ENCODE assay signal across 1 cellular context in genomic region chr13:80048802-80049201, GRCh38.
A peak's percentile ranks its signal among the peaks of the same experiment; 100 is the strongest.
TF ChIP-seq lines count a peak whose summit lies in the region.

No MANE protein-coding gene starts in this region.

TF ChIP-seq in GM12878, 131 proteins besides CTCF, POLR2A, EP300 and RAD21 (continued from another document and continues in another):
- TF ChIP-seq SIX5 (IDR thresholded peaks at IDR 0.05; ENCODE audit: low read depth, low read length, severe bottlenecking) (no peak), MEF2B (IDR thresholded peaks at IDR 0.05; ENCODE audit: partially characterized antibody, poor library complexity, severe bottlenecking) (peak; percentile 99), ELK1 (IDR thresholded peaks at IDR 0.05; ENCODE audit: low read depth, low read length) (peak; percentile 65; the same call in 1 of the 2 replicates), STAT3 (IDR thresholded peaks at IDR 0.05; ENCODE audit: low read depth, low read length) (no peak), CHD2 (IDR thresholded peaks at IDR 0.05; ENCODE audit: borderline replicate concordance, low read depth, low read length) (peak; percentile 84), FOXK2 (IDR thresholded peaks at IDR 0.05) (no peak), JUNB (IDR thresholded peaks at IDR 0.05) (peak; percentile 93), MTA2 (IDR thresholded peaks at IDR 0.05; ENCODE audit: low read depth) (peak; percentile 96), RB1 (IDR thresholded peaks at IDR 0.05; ENCODE audit: borderline replicate concordance) (peak; percentile 70; the same call in 1 of the 2 replicates), YY1 (IDR thresholded peaks at IDR 0.05; ENCODE audit: low read depth, low read length) (peak; percentile 77), SMAD5 (IDR thresholded peaks at IDR 0.05; ENCODE audit: low read depth) (no peak), ZBTB11 (CRISPR knock-in tag; IDR thresholded peaks at IDR 0.05) (no peak), POLR2AphosphoS5 (IDR thresholded peaks at IDR 0.05; ENCODE audit: low read length) (no peak), YBX1 (IDR thresholded peaks at IDR 0.05) (no peak), BACH1 (IDR thresholded peaks at IDR 0.05; ENCODE audit: borderline replicate concordance) (peak; percentile 89; the same call in 1 of the 2 replicates), IKZF2 (IDR thresholded peaks at IDR 0.05) (peak; percentile 95 to 98), CHD4 (IDR thresholded peaks at IDR 0.05) (no peak), TCF12 (IDR thresholded peaks at IDR 0.05; ENCODE audit: low read depth, low read length) (peak; percentile 92), MLLT1 (IDR thresholded peaks at IDR 0.05) (peak; percentile 71), SRF (IDR thresholded peaks at IDR 0.05; ENCODE audit: low read depth in 2 of 2, low read length in 2 of 2) (0 out of 4 replicates have a peak, but pooled peaks of 1 of the 2 experiments have one; percentile 31), E2F8 (IDR thresholded peaks at IDR 0.05; ENCODE audit: low read depth, partially characterized antibody) (no peak), SMC3 (IDR thresholded peaks at IDR 0.05; ENCODE audit: borderline replicate concordance, low read length) (peak; percentile 28; the same call in 1 of the 2 replicates), NR2C1 (IDR thresholded peaks at IDR 0.05) (no peak), BCL11A (IDR thresholded peaks at IDR 0.05; ENCODE audit: low read depth, low read length) (peak; percentile 97), NFYA (IDR thresholded peaks at IDR 0.05; ENCODE audit: borderline replicate concordance, low read depth, low read length) (no peak), NBN (IDR thresholded peaks at IDR 0.05) (peak; percentile 91; the same call in 1 of the 2 replicates), PAX8 (IDR thresholded peaks at IDR 0.05) (no peak), KAT2A (conservative IDR thresholded peaks at IDR 0.05; ENCODE audit: control insufficient read depth, low read depth, low read length) (no peak), TBL1XR1 (IDR thresholded peaks at IDR 0.05; ENCODE audit: low read depth, low read length) (peak; percentile 88; the same call in 1 of the 2 replicates), BHLHE40 (IDR thresholded peaks at IDR 0.05; ENCODE audit: borderline replicate concordance in 1 of 2, low read depth in 2 of 2, low read length in 1 of 2) (peak; percentile 94 to 95), ZZZ3 (IDR thresholded peaks at IDR 0.05; ENCODE audit: control insufficient read depth, insufficient read length, low read depth) (no peak), MAX (IDR thresholded peaks at IDR 0.05; ENCODE audit: low read depth, low read length) (no peak), TARDBP (IDR thresholded peaks at IDR 0.05; ENCODE audit: borderline replicate concordance) (no peak), IRF4 (IDR thresholded peaks at IDR 0.05; ENCODE audit: low read depth, low read length) (peak; percentile 74), SUPT20H (IDR thresholded peaks at IDR 0.05; ENCODE audit: borderline replicate concordance, control insufficient read depth, low read depth, low read length) (no peak), ZNF207 (IDR thresholded peaks at IDR 0.05; ENCODE audit: borderline replicate concordance) (peak; percentile 72; the same call in 1 of the 2 replicates), CREM (IDR thresholded peaks at IDR 0.05; ENCODE audit: low read depth) (peak; percentile 88), MTA3 (IDR thresholded peaks at IDR 0.05; ENCODE audit: borderline replicate concordance, low read length) (peak; percentile 94), ZNF274 (IDR thresholded peaks at IDR 0.05; ENCODE audit: insufficient read depth, insufficient read length) (no peak), USF1 (IDR thresholded peaks at IDR 0.05; ENCODE audit: borderline replicate concordance, extremely low read length, insufficient read depth, low read depth, low read length) (no peak), ETV6 (conservative IDR thresholded peaks at IDR 0.05 in 1 of 2, IDR thresholded peaks at IDR 0.05 in 1 of 2; ENCODE audit: borderline replicate concordance in 1 of 2, low read depth in 1 of 2) (peak in 1 of 2 experiments; percentile 97; a peak in 2 of 4 replicates), E2F4 (IDR thresholded peaks at IDR 0.05; ENCODE audit: low read depth, low read length) (no peak), SKIL (IDR thresholded peaks at IDR 0.05; ENCODE audit: low read depth, poor library complexity, severe bottlenecking) (peak; percentile 83), MXI1 (IDR thresholded peaks at IDR 0.05; ENCODE audit: low read depth, low read length) (no peak), TCF7 (IDR thresholded peaks at IDR 0.05; ENCODE audit: borderline replicate concordance) (peak; percentile 48; the same call in 1 of the 2 replicates), MYC (IDR thresholded peaks at IDR 0.05; ENCODE audit: insufficient read depth, insufficient read length, insufficient replicate concordance, low read length, severe bottlenecking) (no peak), WRNIP1 (IDR thresholded peaks at IDR 0.05; ENCODE audit: borderline replicate concordance, low read depth, low read length) (no peak), NR2C2 (IDR thresholded peaks at IDR 0.05; ENCODE audit: borderline replicate concordance, control insufficient read depth, insufficient read length, low read depth) (no peak), SREBF2 (IDR thresholded peaks at IDR 0.05; ENCODE audit: low read length) (no peak), GATAD2B (conservative IDR thresholded peaks at IDR 0.05; ENCODE audit: low read depth) (peak; percentile 88)
